ENCODE assay signal across 17 cellular contexts in genomic region chr4:53595823-53596222, GRCh38. TPM values are rescaled to one million over a fixed set of nuclear protein-coding genes. Genes with fewer than 3 reads are reported as not detected.
"Had no signal": no experiment of that assay in that cellular context is flagged by ENCODE, and none has a peak within 500 bp of the region (broad histone marks: within the 10 kb centered on the region; RNA-seq: fewer than 3 reads in every experiment).

No MANE protein-coding gene starts in this region.

- H3K27me3 ChIP-seq: MG63, SJCRH30 had no signal

- H3K4me3 ChIP-seq: MG63, SJCRH30 had no signal

- FAIRE-seq: RCC 7860 had no signal

- H3K36me3 ChIP-seq: MG63, SJCRH30 had no signal

- DNase-seq: KBM-7, MG63, NCI-H1092, NCI-H1436, NCI-H1930, NCI-H2081, NCI-H2107, NCI-H2227 treated with DMSO at 0.1 percent for 48 hours, NCI-H524, NCI-H526 treated with DMSO at 0.1 percent for 48 hours, NCI-H774, RPMI8226, SHP77, SJCRH30, SW 1271 had no signal

- H3K9me3 ChIP-seq: MG63, SJCRH30 had no signal

- H3K27ac ChIP-seq: SJCRH30 had no signal

RNA-seq across cellular contexts. Expression of gene LNX1, which starts 4.5 kb away (rescaled TPM):
- total RNA-seq: NCI-H460 had no signal
